25 cellular contexts compared by ENCODE assay signal in the genomic region with DNA sequence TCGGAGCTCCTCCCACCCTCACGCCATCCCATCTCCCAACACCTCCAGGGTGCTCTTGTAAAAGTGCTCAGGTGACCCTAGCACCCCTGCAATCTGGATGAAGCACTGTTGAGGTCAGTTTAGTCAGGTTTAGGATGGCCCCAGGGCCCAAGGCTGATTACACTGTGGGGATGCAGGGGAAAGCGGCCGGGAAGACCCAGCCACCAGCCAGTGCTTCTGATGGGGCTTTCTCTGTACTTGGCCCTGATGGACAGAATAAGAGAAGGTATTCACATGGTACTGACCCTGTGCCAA. TPM values are rescaled to one million over a fixed set of nuclear protein-coding genes. Genes with fewer than 3 reads are reported as not detected.
"Had no signal": no experiment of that assay in that cellular context is flagged by ENCODE, and none has a peak within 500 bp of the region (broad histone marks: within the 10 kb centered on the region; RNA-seq: fewer than 3 reads in every experiment).

No MANE protein-coding gene starts in this region.

- H3K27me3 Mint-ChIP-seq: progenitor cell of endocrine pancreas had no signal

- H3K27ac Mint-ChIP-seq: progenitor cell of endocrine pancreas; stimulated activated effector memory CD8-positive, alpha-beta T cell treated with anti-CD3 and anti-CD28 coated beads, Interleukin-12 subunit alpha, Interleukin-12 subunit beta, amount 100 ng/mL, for 72 hours had no signal

- H3K27ac ChIP-seq: esophagus squamous epithelium, heart right ventricle, left ventricle myocardium inferior, lower lobe of right lung, parathyroid adenoma, right lobe of liver, stomach, thyroid gland, vagina had no signal

- H3K36me3 Mint-ChIP-seq: stimulated activated effector memory CD8-positive, alpha-beta T cell treated with anti-CD3 and anti-CD28 coated beads, Interleukin-12 subunit alpha, Interleukin-12 subunit beta, amount 100 ng/mL, for 72 hours had no signal

- H3K9me3 Mint-ChIP-seq: natural killer cell; stimulated activated effector memory CD8-positive, alpha-beta T cell treated with anti-CD3 and anti-CD28 coated beads, Interleukin-12 subunit alpha, Interleukin-12 subunit beta, amount 100 ng/mL, for 72 hours had no signal

- H3K4me3 Mint-ChIP-seq: natural killer cell; stimulated activated effector memory CD8-positive, alpha-beta T cell treated with anti-CD3 and anti-CD28 coated beads, Interleukin-12 subunit alpha, Interleukin-12 subunit beta, amount 100 ng/mL, for 72 hours had no signal

- DNase-seq: dermis blood vessel endothelial cell; effector memory CD4-positive, alpha-beta T cell; erythroblast; esophagus squamous epithelium; foreskin melanocyte; heart right ventricle; hippocampal formation; left cardiac atrium; left ventricle myocardium inferior; lower lobe of right lung; natural killer cell; stimulated activated CD4-positive, alpha-beta T cell treated with anti-CD3 and anti-CD28 coated beads, Interleukin-2, amount 100 ng/mL, for 24 hours; stimulated activated CD4-positive, alpha-beta T cell treated with anti-CD3 and anti-CD28 coated beads, Interleukin-4, amount 100 ng/mL, for 24 hours; stimulated activated naive CD4-positive, alpha-beta T cell treated with Interleukin-2 at 50 U/mL for 16 hours; stomach; thyroid gland; trophoblast cell had no signal

- H3K27me3 ChIP-seq: esophagus squamous epithelium, heart right ventricle, right lobe of liver, stomach, thyroid gland, vagina had no signal

- H3K9ac ChIP-seq: parathyroid adenoma had no signal

- H3K4me1 ChIP-seq: esophagus squamous epithelium, lower lobe of right lung, parathyroid adenoma, right lobe of liver, thyroid gland, vagina had no signal

- H3K4me3 ChIP-seq: esophagus squamous epithelium, heart right ventricle, left ventricle myocardium inferior, lower lobe of right lung, right lobe of liver, smooth muscle cell, stomach, thyroid gland, vagina had no signal

- H3K9me3 ChIP-seq: esophagus squamous epithelium, heart right ventricle, left ventricle myocardium inferior, lower lobe of right lung, right lobe of liver, stomach, thyroid gland, vagina had no signal

- ATAC-seq: heart right ventricle; left cardiac atrium; lower lobe of right lung; natural killer cell; right lobe of liver; stimulated activated effector memory CD8-positive, alpha-beta T cell treated with anti-CD3 and anti-CD28 coated beads, Interleukin-12 subunit alpha, Interleukin-12 subunit beta, amount 100 ng/mL, for 72 hours had no signal

RNA-seq across cellular contexts. Expression of a gene that starts 28.7 kb away (rescaled TPM):
- total RNA-seq: progenitor cell of endocrine pancreas, right lobe of liver, temporal lobe had no signal
- polyA plus RNA-seq: neural cell had no signal
